ENCODE assay signal across 21 cellular contexts in the genomic region with DNA sequence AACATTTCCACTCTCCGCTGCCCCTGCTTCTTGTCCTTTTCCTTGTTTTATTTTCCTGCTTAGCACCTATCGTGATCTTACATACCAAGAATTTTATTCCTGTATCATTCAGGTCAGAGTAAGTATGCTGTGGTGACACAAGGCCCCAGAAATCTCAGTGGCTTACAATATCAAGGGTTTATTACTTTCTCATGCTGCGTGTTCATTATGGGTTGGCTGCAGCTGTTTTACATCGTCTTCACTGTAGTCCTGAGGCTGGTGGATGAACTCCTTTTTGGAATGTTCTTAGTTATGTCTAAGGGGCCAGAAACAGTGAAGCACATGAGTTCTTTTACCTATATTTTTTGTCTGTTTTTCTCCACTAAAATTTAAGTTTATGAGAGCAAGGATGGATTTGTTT.
"Had no signal": no experiment of that assay in that cellular context is flagged by ENCODE, and none has a peak within 500 bp of the region (broad histone marks: within the 10 kb centered on the region; RNA-seq: fewer than 3 reads in every experiment).

No MANE protein-coding gene starts in this region.

- ATAC-seq: heart left ventricle; left colon; mucosa of descending colon; natural killer cell treated with Interleukin-12 subunit alpha and Interleukin-12 subunit beta and Interleukin-15 and Interleukin-18, amount 100 ng/mL, for 72 hours; pancreas; right cardiac atrium; stimulated activated effector memory CD8-positive, alpha-beta T cell treated with anti-CD3 and anti-CD28 coated beads, Interleukin-12 subunit alpha, Interleukin-12 subunit beta, amount 100 ng/mL, for 72 hours; stimulated activated naive CD8-positive, alpha-beta T cell treated with anti-CD3 and anti-CD28 coated beads, Interleukin-15, Interleukin-2, amounts not matched to agents 100 U/mL and 50 U/mL, for 24 hours had no signal

- H3K9me3 ChIP-seq: colonic mucosa, heart left ventricle, mucosa of descending colon, pancreas, suprapubic skin, thyroid gland had no signal

- H3K27ac Mint-ChIP-seq: natural killer cell treated with Interleukin-12 subunit alpha and Interleukin-12 subunit beta and Interleukin-15 and Interleukin-18, amount 100 ng/mL, for 72 hours; neural progenitor cell; progenitor cell of endocrine pancreas; stimulated activated effector memory CD8-positive, alpha-beta T cell treated with anti-CD3 and anti-CD28 coated beads, Interleukin-12 subunit alpha, Interleukin-12 subunit beta, amount 100 ng/mL, for 72 hours; type B pancreatic cell had no signal

- H3K36me3 Mint-ChIP-seq: natural killer cell treated with Interleukin-12 subunit alpha and Interleukin-12 subunit beta and Interleukin-15 and Interleukin-18, amount 100 ng/mL, for 72 hours; neural progenitor cell; stimulated activated effector memory CD8-positive, alpha-beta T cell treated with anti-CD3 and anti-CD28 coated beads, Interleukin-12 subunit alpha, Interleukin-12 subunit beta, amount 100 ng/mL, for 72 hours had no signal

- H3K4me3 ChIP-seq: colonic mucosa, heart left ventricle, mucosa of descending colon, neural progenitor cell, pancreas, suprapubic skin, thyroid gland had no signal

- H3K27me3 ChIP-seq: colonic mucosa, heart left ventricle, neural progenitor cell, pancreas, suprapubic skin, thyroid gland had no signal

- H2AFZ ChIP-seq: neural progenitor cell had no signal

- H3K4me1 ChIP-seq: colonic mucosa, heart left ventricle, pancreas, suprapubic skin, thyroid gland had no signal

- H3K27me3 Mint-ChIP-seq: natural killer cell treated with Interleukin-12 subunit alpha and Interleukin-12 subunit beta and Interleukin-15 and Interleukin-18, amount 100 ng/mL, for 72 hours; progenitor cell of endocrine pancreas; type B pancreatic cell had no signal

- H3K9ac ChIP-seq: neural progenitor cell had no signal

- H3K36me3 ChIP-seq: colonic mucosa, neural progenitor cell, pancreas, thyroid gland had no signal

- H3K9me3 Mint-ChIP-seq: natural killer cell treated with Interleukin-12 subunit alpha and Interleukin-12 subunit beta and Interleukin-15 and Interleukin-18, amount 100 ng/mL, for 72 hours; neural progenitor cell; stimulated activated effector memory CD8-positive, alpha-beta T cell treated with anti-CD3 and anti-CD28 coated beads, Interleukin-12 subunit alpha, Interleukin-12 subunit beta, amount 100 ng/mL, for 72 hours; type B pancreatic cell had no signal

- H3K4me1 Mint-ChIP-seq: stimulated activated effector memory CD8-positive, alpha-beta T cell treated with anti-CD3 and anti-CD28 coated beads, Interleukin-12 subunit alpha, Interleukin-12 subunit beta, amount 100 ng/mL, for 72 hours had no signal

- FAIRE-seq: frontal cortex, pancreas, urothelium cell line had no signal

- H3K27ac ChIP-seq: colonic mucosa, heart left ventricle, neural progenitor cell, pancreas, suprapubic skin, thyroid gland had no signal

- H3K4me2 ChIP-seq: neural progenitor cell had no signal

- DNase-seq: colonic mucosa; effector CD8-positive, alpha-beta T cell; heart left ventricle; hippocampal formation; left colon; mucosa of descending colon; occipital lobe; pancreas; right cardiac atrium; stimulated activated CD4-positive, alpha-beta T cell treated with anti-CD3 and anti-CD28 coated beads, Interleukin-4, amount 100 ng/mL, for 1 hour; stimulated activated CD8-positive, alpha-beta memory T cell treated with anti-CD3 and anti-CD28 coated beads, Interleukin-4, amount 100 ng/mL, for 48 hours; stimulated activated naive CD8-positive, alpha-beta T cell treated with anti-CD3 and anti-CD28 coated beads, Interleukin-15, Interleukin-2, amounts not matched to agents 100 U/mL and 50 U/mL, for 24 hours; thyroid gland had no signal

- H3K4me3 Mint-ChIP-seq: natural killer cell treated with Interleukin-12 subunit alpha and Interleukin-12 subunit beta and Interleukin-15 and Interleukin-18, amount 100 ng/mL, for 72 hours; neural progenitor cell; stimulated activated effector memory CD8-positive, alpha-beta T cell treated with anti-CD3 and anti-CD28 coated beads, Interleukin-12 subunit alpha, Interleukin-12 subunit beta, amount 100 ng/mL, for 72 hours; type B pancreatic cell had no signal
